10 cellular contexts compared by ENCODE assay signal in the genomic region with DNA sequence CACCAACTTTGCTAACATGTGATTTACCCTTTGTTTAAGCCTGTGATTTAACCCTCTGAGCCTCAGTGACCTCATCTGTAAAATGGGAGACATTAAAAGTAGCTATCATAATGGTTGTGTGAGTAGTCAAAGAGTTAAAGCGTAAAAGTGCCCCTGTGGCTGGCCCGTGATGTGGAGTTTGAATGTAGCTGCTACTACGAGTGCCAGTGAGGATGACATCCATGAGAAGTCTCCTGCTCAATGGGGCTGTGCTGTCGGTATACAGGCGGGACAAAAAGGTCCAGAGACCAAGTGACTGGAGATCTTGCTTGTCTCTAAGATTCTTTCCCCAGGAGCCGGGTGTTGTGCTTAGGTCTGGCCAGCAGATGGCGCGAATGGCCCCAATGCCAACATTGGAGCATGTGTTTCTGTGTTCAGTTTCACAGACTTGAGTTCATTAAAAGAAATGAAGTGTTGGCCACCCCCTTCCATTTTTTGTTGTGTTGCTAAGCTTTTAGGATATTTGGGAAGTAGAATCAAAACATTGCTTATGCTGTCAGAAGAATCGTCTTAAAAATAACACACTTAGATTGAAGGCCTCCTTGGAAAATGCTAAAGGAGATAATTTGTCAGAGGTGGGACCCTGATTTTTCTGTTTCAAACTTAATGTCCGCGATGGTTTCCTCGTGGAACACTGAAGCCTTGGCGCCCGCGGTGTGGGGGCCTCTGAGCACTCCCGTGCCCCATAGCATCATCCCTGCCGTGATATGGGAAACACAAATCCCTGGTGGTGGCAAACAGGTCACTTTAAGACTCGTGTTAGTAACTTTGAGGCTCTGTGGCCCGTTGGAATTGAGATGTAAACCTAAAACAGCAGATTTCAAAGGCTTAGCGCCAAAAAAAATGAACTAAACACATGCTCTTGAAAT. TPM values are rescaled to one million over a fixed set of nuclear protein-coding genes. Genes with fewer than 3 reads are reported as not detected.
DNase-seq lines count a peak whose midpoint lies in the region; ATAC-seq and TF ChIP-seq lines count a peak whose summit lies in the region.
"Had no signal": no experiment of that assay in that cellular context is flagged by ENCODE, and none has a peak within 500 bp of the region (broad histone marks: within the 10 kb centered on the region; RNA-seq: fewer than 3 reads in every experiment).

No MANE protein-coding gene starts in this region.

- H3K36me3 ChIP-seq in vagina, result peaks cover 0 to 18% of the 10 kb centered on the region in 2 donors

- ATAC-seq in Right ventricle myocardium inferior, result peak; percentile 57

- no peaks in the 10 kb centered on the region for H3K9me3 ChIP-seq in vagina
- H3K9me3 ChIP-seq: BLaER1 had no signal

- peak; percentile 83 to 91 (median 88) for TF ChIP-seq CTCF in vagina (IDR thresholded peaks at IDR 0.05)

- H3K4me1 ChIP-seq in vagina, result no peaks in the 10 kb centered on the region
- H3K4me1 ChIP-seq: BLaER1 had no signal

- intact Hi-C loops in Right ventricle myocardium inferior (cut with DNase I), result loop anchor here (1.0 kb wide), 1 partner anchor 113 kb away; no protein-coding TSS in a partner anchor
- intact Hi-C loops in posterior vena cava (cut with DNase I), result loop anchor here (5.0 to 10.0 kb wide), 3 partner anchors 115 to 213 kb away; no protein-coding TSS in a partner anchor
- intact Hi-C loops in vagina (cut with DNase I), result loop anchor here (5.0 to 10.0 kb wide), 2 partner anchors 115 to 813 kb away; no protein-coding TSS in a partner anchor

- H3K4me3 ChIP-seq in vagina, result no peak overlapping the region
- H3K4me3 ChIP-seq: BLaER1 had no signal

- TF ChIP-seq POLR2A in vagina (IDR thresholded peaks at IDR 0.05), result no peak

- H3K27ac ChIP-seq in vagina, result no peak overlapping the region
- H3K27ac ChIP-seq: BLaER1 had no signal

- DNase-seq in NCI-H1436 (lab: John Stamatoyannopoulos, UW), result peak; percentile 57
- DNase-seq in NCI-H1436 treated with DMSO at 0.1 percent for 48 hours (lab: John Stamatoyannopoulos, UW), result no peak
- peak; percentile 74 for DNase-seq in LoVo (ENCODE audit: low spot score)
- peak; percentile 61 for DNase-seq in SKM-1 treated with dmso at 0.1 percent for 144 hours (lab: John Stamatoyannopoulos, UW; ENCODE audit: unreplicated experiment)
- DNase-seq in activated naive CD4-positive, alpha-beta T cell treated with anti-CD3 and anti-CD28 coated beads, Interleukin-2, amount 50 U/mL, for 16 hours, result peak; percentile 84
- peak; percentile 87 for DNase-seq in Right ventricle myocardium inferior (ENCODE audit: missing footprints)
- peak; percentile 95 for DNase-seq in posterior vena cava (ENCODE audit: low spot score)
- no peak for DNase-seq in vagina (ENCODE audit: extremely low spot score in 2 of 2)

- no peaks in the 10 kb centered on the region for H3K27me3 ChIP-seq in vagina
- H3K27me3 ChIP-seq: BLaER1 had no signal

RNA-seq across cellular contexts. Expression of a gene that starts 9.3 kb away (rescaled TPM):
- total RNA-seq in Right ventricle myocardium inferior (89.6 TPM), posterior vena cava (10 to 100 TPM; 26.5 to 32.7 TPM), vagina (24.8 TPM)

RNA-seq across cellular contexts. Expression of a gene that starts 30.8 kb away (rescaled TPM):
- total RNA-seq in Right ventricle myocardium inferior (14.6 TPM), posterior vena cava (10 to 100 TPM; 10.6 to 14.3 TPM), vagina (21.1 TPM)

RNA-seq across cellular contexts. Expression of a gene that starts 52.2 kb away (rescaled TPM):
- total RNA-seq in Right ventricle myocardium inferior (not detected), posterior vena cava (not detected), vagina (not detected)
- total RNA-seq: skeletal muscle tissue had no signal

Comparison
In these comparisons a context has a peak if more than half of its experiments do, and no peak if none do; other contexts are left out.
1. DNase-seq: peak in NCI-H1436 (single experiment), LoVo (single experiment), SKM-1 treated with dmso at 0.1 percent for 144 hours (single experiment), activated naive CD4-positive, alpha-beta T cell treated with anti-CD3 and anti-CD28 coated beads, Interleukin-2, amount 50 U/mL, for 16 hours (single experiment), Right ventricle myocardium inferior (single experiment) and posterior vena cava (single experiment); none in NCI-H1436 treated with DMSO at 0.1 percent for 48 hours (single experiment) and vagina (0 of 2).